In genomic region chr1:172883844-172884243, GRCh38 we compare ENCODE assay signal across 11 cellular contexts.
DNase-seq lines count a peak whose midpoint lies in the region; ATAC-seq and TF ChIP-seq lines count a peak whose summit lies in the region.
"Had no signal": no experiment of that assay in that cellular context is flagged by ENCODE, and none has a peak within 500 bp of the region (broad histone marks: within the 10 kb centered on the region; RNA-seq: fewer than 3 reads in every experiment).

No MANE protein-coding gene starts in this region.

- no peak overlapping the region for H2AFZ ChIP-seq in DND-41 (ENCODE audit: low read depth, low read length)

- no peaks in the 10 kb centered on the region for H3K27me3 ChIP-seq in DND-41 (ENCODE audit: insufficient read depth, low read length, poor library complexity)
- peaks cover 2% of the 10 kb centered on the region for H3K27me3 ChIP-seq in foreskin keratinocyte
- H3K27me3 ChIP-seq: right lobe of liver, SJSA1 had no signal

- ATAC-seq in DND-41 (ENCODE audit: insufficient read depth, low read depth) (peak; percentile 94), GM21619 (IDR thresholded peaks at IDR 0.05; ENCODE audit: unreplicated experiment) (peak; percentile 58), HG03571 (IDR thresholded peaks at IDR 0.05; ENCODE audit: unreplicated experiment) (peak; percentile 25), foreskin keratinocyte (no peak)
- ATAC-seq: right lobe of liver had no signal

- in situ Hi-C loops in astrocyte of the spinal cord (cut with HindIII; ENCODE audit: low sequenced_read_pairs) = no loop called here

- H3K9me3 ChIP-seq in DND-41 (ENCODE audit: insufficient read depth, low read length, severe bottlenecking) = no peaks in the 10 kb centered on the region
- H3K9me3 ChIP-seq: right lobe of liver, SJSA1 had no signal

- no peaks in the 10 kb centered on the region for H3K79me2 ChIP-seq in DND-41 (ENCODE audit: insufficient read depth, low read length)

- H3K27ac ChIP-seq in DND-41 (ENCODE audit: low read length) (peak overlapping the region; percentile 66), foreskin keratinocyte (no peak overlapping the region)
- H3K27ac ChIP-seq: right lobe of liver, SJSA1 had no signal

- peak overlapping the region; percentile 47 for H3K4me2 ChIP-seq in DND-41 (ENCODE audit: insufficient read depth, low read length)

- peak overlapping the region; percentile 16 for H3K9ac ChIP-seq in DND-41 (ENCODE audit: low read depth, low read length)

- no peaks in the 10 kb centered on the region for H3K36me3 ChIP-seq in DND-41 (ENCODE audit: insufficient read depth, low read length)
- H3K36me3 ChIP-seq: right lobe of liver had no signal

- H3K4me3 ChIP-seq in DND-41 (ENCODE audit: low read depth in 1 of 2, low read length in 2 of 2) (peak overlapping the region in 1 of 2 experiments; percentile 25; a peak in 1 of 4 replicates), astrocyte of the spinal cord (ENCODE audit: low read depth, low read length) (no peak overlapping the region)
- H3K4me3 ChIP-seq: right lobe of liver, SJSA1 had no signal

- no peaks in the 10 kb centered on the region for H4K20me1 ChIP-seq in DND-41 (ENCODE audit: insufficient read depth, low read length)

- H3K4me1 ChIP-seq in DND-41 (ENCODE audit: insufficient read depth, low read length) (peaks cover 25% of the 10 kb centered on the region), foreskin keratinocyte (no peaks in the 10 kb centered on the region)
- H3K4me1 ChIP-seq: right lobe of liver, SJSA1 had no signal

- CTCF ChIA-PET in GM10248 (lab: Yijun Ruan, JAX) = interaction anchor here (0.9 to 2.6 kb wide), 3 partner anchors 11 to 158 kb away, joined by 3 to 8 read pairs (median 3); no protein-coding TSS in a partner anchor

- TF ChIP-seq CTCF in DND-41 (IDR thresholded peaks at IDR 0.05; ENCODE audit: borderline replicate concordance, extremely low read depth, low read length, poor library complexity, severe bottlenecking) = peak; percentile 22
- TF ChIP-seq CTCF in astrocyte of the spinal cord (IDR thresholded peaks at IDR 0.05; ENCODE audit: low read depth, low read length) = no peak
- TF ChIP-seq CTCF in foreskin keratinocyte (conservative IDR thresholded peaks at IDR 0.05) = no peak
- TF ChIP-seq CTCF in GM10248 (IDR thresholded peaks at IDR 0.05; ENCODE audit: control extremely low read depth, extremely low read depth, low read depth, missing control alignments) = no peak

- DNase-seq in DND-41 (peak; percentile 68), astrocyte of the spinal cord (ENCODE audit: low read depth, low spot score) (peak; percentile 52), NAMALWA (ENCODE audit: low spot score) (no peak), foreskin keratinocyte (no peak), GM10248 (ENCODE audit: extremely low spot score) (no peak)
- DNase-seq in stimulated activated naive CD4-positive, alpha-beta T cell (lab: John Stamatoyannopoulos, UW) = no peak
- DNase-seq: activated CD8-positive, alpha-beta memory T cell treated with anti-CD3 and anti-CD28 coated beads, Interleukin-2, amount 50 U/mL, for 4 hours; right lobe of liver had no signal

- POLR2A ChIA-PET in GM10248 (lab: Yijun Ruan, JAX) = no interaction called here

Comparison
In these comparisons a context has a peak if more than half of its experiments do, and no peak if none do; other contexts are left out.
1. DNase-seq: peak in DND-41 (single experiment) and astrocyte of the spinal cord (single experiment); none in NAMALWA (single experiment), foreskin keratinocyte (0 of 2), stimulated activated naive CD4-positive, alpha-beta T cell (0 of 6) and GM10248 (single experiment).